Comparison of ENCODE assay signal across 21 cellular contexts in the genomic region with DNA sequence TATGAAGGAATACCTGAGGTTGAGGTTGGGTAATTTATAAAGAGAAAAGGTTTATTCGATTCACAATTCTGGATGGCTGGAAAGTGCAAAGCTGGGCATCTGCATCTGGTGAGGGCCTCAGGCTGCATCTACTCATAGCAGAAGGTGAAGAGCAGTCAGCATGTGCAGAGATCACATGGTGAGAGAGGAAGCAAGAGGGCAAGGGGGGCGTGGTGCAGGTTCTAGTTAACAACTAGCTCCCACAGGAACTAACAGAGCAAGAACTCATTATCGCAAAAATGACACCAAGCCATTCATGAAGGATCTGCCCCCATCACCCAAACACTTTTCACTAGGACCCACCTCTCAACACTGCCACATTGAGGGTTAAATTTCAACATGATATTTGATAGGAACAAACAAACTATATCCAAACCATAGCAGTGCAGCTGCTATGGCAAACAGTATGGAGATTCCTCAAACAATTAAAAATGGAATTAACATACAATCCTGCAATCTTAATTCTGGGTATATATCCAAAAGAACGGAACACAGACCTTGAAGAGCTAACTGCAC.
"Had no signal": no experiment of that assay in that cellular context is flagged by ENCODE, and none has a peak within 500 bp of the region (broad histone marks: within the 10 kb centered on the region; RNA-seq: fewer than 3 reads in every experiment).

No MANE protein-coding gene starts in this region.

- H3K36me3 ChIP-seq: adrenal gland, suprapubic skin, transverse colon, uterus had no signal

- H3K4me3 ChIP-seq: adrenal gland, skin epidermis, suprapubic skin, transverse colon, uterus had no signal

- H3K4me1 ChIP-seq: adrenal gland, foreskin keratinocyte, parathyroid adenoma, suprapubic skin, transverse colon, uterus had no signal

- DNase-seq: activated CD4-positive, alpha-beta T cell treated with anti-CD3 and anti-CD28 coated beads, Interleukin-2, amount 50 U/mL, for 4 hours; activated CD8-positive, alpha-beta memory T cell treated with anti-CD3 and anti-CD28 coated beads for 24 hours; activated CD8-positive, alpha-beta memory T cell treated with anti-CD3 and anti-CD28 coated beads, Interleukin-2, amount 50 U/mL, for 4 hours; activated naive CD4-positive, alpha-beta T cell; activated T-cell treated with anti-CD3 and anti-CD28 coated beads, Interleukin-2, amount 50 U/mL, for 24 hours; adrenal gland; effector memory CD4-positive, alpha-beta T cell; foreskin keratinocyte; left colon; right cardiac atrium; stimulated activated CD4-positive, alpha-beta T cell treated with anti-CD3 and anti-CD28 coated beads, Interleukin-1b, Interleukin-23, amount 100 ng/mL, for 48 hours; stimulated activated naive CD8-positive, alpha-beta T cell treated with anti-CD3 and anti-CD28 coated beads, Interleukin-15, amount 100 ng/mL, for 72 hours; transverse colon; uterus had no signal

- H3K27me3 ChIP-seq: adrenal gland, foreskin keratinocyte, suprapubic skin, transverse colon, uterus had no signal

- H2AFZ ChIP-seq: parathyroid adenoma had no signal

- H3K9ac ChIP-seq: parathyroid adenoma had no signal

- H3K27ac ChIP-seq: adrenal gland, foreskin keratinocyte, parathyroid adenoma, skin epidermis, suprapubic skin, transverse colon, uterus had no signal

- ATAC-seq: activated T-helper 17 cell treated with anti-CD3 and anti-CD28 coated beads, Interleukin-2, amount 50 U/mL, for 72 hours; foreskin keratinocyte; left colon; right cardiac atrium; stimulated activated naive CD8-positive, alpha-beta T cell treated with anti-CD3 and anti-CD28 coated beads, Interleukin-15, amount 100 ng/mL, for 72 hours had no signal

- FAIRE-seq: astrocyte, colon, keratinocyte had no signal

- H3K79me2 ChIP-seq: parathyroid adenoma had no signal

- H3K9me3 ChIP-seq: adrenal gland, uterus had no signal
